ENCODE assay signal across 9 cellular contexts in the genomic region with DNA sequence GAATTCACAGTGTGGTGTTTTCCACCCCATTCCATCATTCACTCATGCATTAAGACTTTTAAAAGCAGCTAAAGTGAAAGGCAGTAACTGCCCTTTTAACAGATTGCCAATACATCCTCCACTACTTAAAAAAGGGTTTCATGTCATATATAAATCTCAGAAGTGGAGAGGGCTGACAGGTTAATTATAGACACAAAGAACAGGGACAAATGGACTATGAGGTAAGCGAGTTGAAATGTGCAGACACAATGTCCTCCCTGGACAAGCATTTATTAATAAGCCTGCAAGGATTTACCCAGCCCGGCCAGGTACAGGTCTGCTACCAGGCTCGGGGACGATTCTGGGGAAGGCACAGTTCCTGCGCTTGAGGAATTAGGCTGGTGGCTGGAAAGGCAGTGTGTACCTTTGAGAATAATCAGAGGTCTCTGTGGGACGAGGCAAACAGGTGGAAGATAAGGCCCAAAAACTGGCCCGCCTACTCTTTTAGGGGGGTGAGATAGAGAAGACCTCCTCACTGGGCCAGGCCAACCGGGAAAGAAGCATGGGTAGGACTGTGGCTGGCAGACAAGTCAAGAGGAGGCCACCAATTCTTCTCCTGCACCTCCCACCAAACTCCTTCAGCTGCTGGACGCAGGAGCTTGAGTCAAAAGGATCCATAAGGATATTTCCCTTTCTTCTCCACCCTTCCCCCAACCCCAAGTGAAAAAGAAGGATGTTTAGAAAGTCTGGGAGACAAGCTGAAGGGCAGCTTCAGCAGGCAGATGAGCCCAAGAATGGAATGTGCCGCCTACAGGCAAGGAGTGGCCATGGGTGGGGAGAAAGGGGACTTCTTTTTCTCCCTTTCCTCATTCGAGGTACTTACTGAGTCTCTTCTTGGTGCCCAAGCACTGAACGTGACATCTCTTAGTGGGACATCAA. TPM values are rescaled to one million over a fixed set of nuclear protein-coding genes. Genes with fewer than 3 reads are reported as not detected.
DNase-seq lines count a peak whose midpoint lies in the region; ATAC-seq and TF ChIP-seq lines count a peak whose summit lies in the region.
"Had no signal": no experiment of that assay in that cellular context is flagged by ENCODE, and none has a peak within 500 bp of the region (broad histone marks: within the 10 kb centered on the region; RNA-seq: fewer than 3 reads in every experiment).

No MANE protein-coding gene starts in this region.

- H3K9me2 ChIP-seq in HCT116 (ENCODE audit: insufficient read depth) (no peaks in the 10 kb centered on the region), SU-DHL-6 (replicated peaks; ENCODE audit: insufficient read depth, low read length) (no peaks in the 10 kb centered on the region)

- no TSS peak for BruUV-seq in HCT116 (replicated peaks; lab: Mats Ljungman, UMichigan)

- H3K27me3 ChIP-seq in HCT116 (ENCODE audit: insufficient read depth, low read length) (no peaks in the 10 kb centered on the region), SU-DHL-6 (ENCODE audit: low read length) (no peaks in the 10 kb centered on the region), rectal smooth muscle tissue (ENCODE audit: control insufficient read depth, insufficient read depth, low read length) (no peaks in the 10 kb centered on the region)

- H3K27ac ChIP-seq in HCT116 (ENCODE audit: low read depth, low read length) (no peak overlapping the region), SU-DHL-6 (ENCODE audit: low read depth, low read length) (no peak overlapping the region), rectal smooth muscle tissue (ENCODE audit: low read depth, low read length) (peak overlapping the region; percentile 71)

- DNase-seq in AG09319 (ENCODE audit: extremely low read depth, low read depth) (no peak), HCT116 (ENCODE audit: low read depth, low spot score) (no peak), glutamatergic neuron (no peak), HK-2 (ENCODE audit: unreplicated experiment) (no peak)
- no peak for DNase-seq in activated CD4-positive, alpha-beta T cell treated with anti-CD3 and anti-CD28 coated beads, Interleukin-2, amount 50 U/mL, for 48 hours
- DNase-seq: left cardiac atrium had no signal

- intact Hi-C loops in HCT116 (cut with micrococcal nuclease), result no loop called here

- H3K79me2 ChIP-seq in HCT116 (ENCODE audit: insufficient read depth, low read length), result peaks cover 50% of the 10 kb centered on the region
- H3K79me2 ChIP-seq in SU-DHL-6 (ENCODE audit: insufficient read depth, low read length), result no peaks in the 10 kb centered on the region

- peak overlapping the region; percentile 88 for H3K4me2 ChIP-seq in HCT116 (ENCODE audit: low read length)
- peak overlapping the region; percentile 74 for H3K4me2 ChIP-seq in SU-DHL-6 (ENCODE audit: low read depth, low read length, poor library complexity, severe bottlenecking)

- TF ChIP-seq CTCF in AG09319 (IDR thresholded peaks at IDR 0.05; ENCODE audit: low read depth, low read length) (peak; percentile 0; the same call in 1 of the 2 replicates), HCT116 (IDR thresholded peaks at IDR 0.05 in 2 of 3, conservative IDR thresholded peaks at IDR 0.05 in 1 of 3; ENCODE audit: borderline replicate concordance in 1 of 3, insufficient read depth in 1 of 3, low read depth in 2 of 3, low read length in 2 of 3) (peak in 2 of 3 experiments; percentile 36 to 39; a peak in 3 of 6 replicates), SU-DHL-6 (IDR thresholded peaks at IDR 0.05; ENCODE audit: insufficient read depth, low read length, poor library complexity, severe bottlenecking) (no peak), glutamatergic neuron (IDR thresholded peaks at IDR 0.05; ENCODE audit: partially characterized antibody, unreplicated experiment) (no peak)

- RAD21 ChIA-PET in HCT116 (lab: Charles Lee; ENCODE audit: low non-redundant PET in 1 of 2, low total read pairs in 2 of 2, uncharacterized antibody in 2 of 2, unreplicated experiment in 2 of 2), result no interaction called here

- no peaks in the 10 kb centered on the region for H3K36me3 ChIP-seq in HCT116 (ENCODE audit: control insufficient read depth in 1 of 2, insufficient read depth in 2 of 2, low read length in 2 of 2)
- H3K36me3 ChIP-seq in SU-DHL-6 (ENCODE audit: low read length), result no peaks in the 10 kb centered on the region
- no peaks in the 10 kb centered on the region for H3K36me3 ChIP-seq in rectal smooth muscle tissue (ENCODE audit: control insufficient read depth, insufficient read depth, low read length)

- H3K9ac ChIP-seq in HCT116 (ENCODE audit: low read length) (peak overlapping the region; percentile 82), SU-DHL-6 (ENCODE audit: low read length) (peak overlapping the region; percentile 77), rectal smooth muscle tissue (ENCODE audit: low read length) (peak overlapping the region; percentile 25)

- POLR2A ChIA-PET in HCT116 (lab: Charles Lee), result no interaction called here

- H3K27ac Mint-ChIP-seq in glutamatergic neuron (ENCODE audit: unreplicated experiment), result no peak overlapping the region

- H2AFZ ChIP-seq in HCT116 (ENCODE audit: low read depth, low read length, poor library complexity, severe bottlenecking), result no peak overlapping the region
- no peak overlapping the region for H2AFZ ChIP-seq in SU-DHL-6 (ENCODE audit: low read depth, low read length, severe bottlenecking)

- no peaks in the 10 kb centered on the region for H4K20me1 ChIP-seq in HCT116 (ENCODE audit: insufficient read depth)
- no peaks in the 10 kb centered on the region for H4K20me1 ChIP-seq in SU-DHL-6 (ENCODE audit: low read depth, low read length)

- peak overlapping the region; percentile 14 for H3K4me3 Mint-ChIP-seq in glutamatergic neuron (ENCODE audit: unreplicated experiment)

- H3K9me3 Mint-ChIP-seq in glutamatergic neuron (ENCODE audit: unreplicated experiment), result peaks cover 8% of the 10 kb centered on the region

- TF ChIP-seq POLR2A in HCT116 (IDR thresholded peaks at IDR 0.05; ENCODE audit: borderline replicate concordance, extremely low read depth, insufficient read depth, insufficient read length), result no peak

- H3K36me3 Mint-ChIP-seq in glutamatergic neuron (ENCODE audit: unreplicated experiment), result no peaks in the 10 kb centered on the region

- TF ChIP-seq RAD21 in HCT116 (IDR thresholded peaks at IDR 0.05; ENCODE audit: low read depth), result no peak

- H3K4me3 ChIP-seq in HCT116 (replicated peaks in 1 of 2; ENCODE audit: low read depth in 1 of 2, low read length in 2 of 2), result peak overlapping the region; percentile 77 to 78
- H3K4me3 ChIP-seq in SU-DHL-6 (ENCODE audit: insufficient read depth, low read length, poor library complexity, severe bottlenecking), result peak overlapping the region; percentile 68
- peak overlapping the region; percentile 91 for H3K4me3 ChIP-seq in rectal smooth muscle tissue (ENCODE audit: low read length)

- H3K27me3 Mint-ChIP-seq in glutamatergic neuron (ENCODE audit: unreplicated experiment), result peaks cover 16% of the 10 kb centered on the region

- H3K4me1 Mint-ChIP-seq in glutamatergic neuron (ENCODE audit: low read depth, unreplicated experiment), result peaks cover 3% of the 10 kb centered on the region

- H3F3A ChIP-seq in SU-DHL-6 (ENCODE audit: insufficient read depth), result peaks cover 26% of the 10 kb centered on the region

- peaks cover 10 to 24% of the 10 kb centered on the region in 2 experiments for H3K4me1 ChIP-seq in HCT116 (ENCODE audit: control insufficient read depth in 1 of 2, insufficient read depth in 2 of 2, low read length in 2 of 2)
- H3K4me1 ChIP-seq in rectal smooth muscle tissue (ENCODE audit: control insufficient read depth, insufficient read depth, low read length), result peaks cover 3% of the 10 kb centered on the region

- H3K9me3 ChIP-seq in HCT116 (ENCODE audit: control insufficient read depth in 1 of 2, insufficient read depth in 1 of 2, low read depth in 1 of 2, low read length in 2 of 2) (no peaks in the 10 kb centered on the region), SU-DHL-6 (ENCODE audit: insufficient read depth, low read length) (no peaks in the 10 kb centered on the region)

- ATAC-seq in HCT116, result peak; percentile 24; the same call in 1 of the 2 replicates
- no peak for ATAC-seq in HG02885 (IDR thresholded peaks at IDR 0.05; ENCODE audit: poor library complexity, unreplicated experiment)

- CTCF ChIA-PET in HCT116 (lab: Charles Lee), result no interaction called here

TF ChIP-seq in HCT116, 20 proteins besides CTCF, POLR2A, EP300 and RAD21 (continues in another document):
- TF ChIP-seq EZH2phosphoT487 (IDR thresholded peaks at IDR 0.05; ENCODE audit: borderline replicate concordance), result no peak
- TF ChIP-seq SIN3A (IDR thresholded peaks at IDR 0.05; ENCODE audit: low read depth), result no peak
- no peak for TF ChIP-seq ZNF274 (IDR thresholded peaks at IDR 0.05; ENCODE audit: low read depth, low read length)
- TF ChIP-seq EGR1 (IDR thresholded peaks at IDR 0.05; ENCODE audit: low read depth), result no peak
- TF ChIP-seq, protein P1, sequence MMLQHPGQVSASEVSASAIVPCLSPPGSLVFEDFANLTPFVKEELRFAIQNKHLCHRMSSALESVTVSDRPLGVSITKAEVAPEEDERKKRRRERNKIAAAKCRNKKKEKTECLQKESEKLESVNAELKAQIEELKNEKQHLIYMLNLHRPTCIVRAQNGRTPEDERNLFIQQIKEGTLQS (IDR thresholded peaks at IDR 0.05), result no peak
- TF ChIP-seq, protein P2, sequence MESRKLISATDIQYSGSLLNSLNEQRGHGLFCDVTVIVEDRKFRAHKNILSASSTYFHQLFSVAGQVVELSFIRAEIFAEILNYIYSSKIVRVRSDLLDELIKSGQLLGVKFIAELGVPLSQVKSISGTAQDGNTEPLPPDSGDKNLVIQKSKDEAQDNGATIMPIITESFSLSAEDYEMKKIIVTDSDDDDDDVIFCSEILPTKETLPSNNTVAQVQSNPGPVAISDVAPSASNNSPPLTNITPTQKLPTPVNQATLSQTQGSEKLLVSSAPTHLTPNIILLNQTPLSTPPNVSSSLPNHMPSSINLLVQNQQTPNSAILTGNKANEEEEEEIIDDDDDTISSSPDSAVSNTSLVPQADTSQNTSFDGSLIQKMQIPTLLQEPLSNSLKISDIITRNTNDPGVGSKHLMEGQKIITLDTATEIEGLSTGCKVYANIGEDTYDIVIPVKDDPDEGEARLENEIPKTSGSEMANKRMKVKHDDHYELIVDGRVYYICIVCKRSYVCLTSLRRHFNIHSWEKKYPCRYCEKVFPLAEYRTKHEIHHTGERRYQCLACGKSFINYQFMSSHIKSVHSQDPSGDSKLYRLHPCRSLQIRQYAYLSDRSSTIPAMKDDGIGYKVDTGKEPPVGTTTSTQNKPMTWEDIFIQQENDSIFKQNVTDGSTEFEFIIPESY (IDR thresholded peaks at IDR 0.05; ENCODE audit: extremely low read depth, insufficient replicate concordance, low read length), result no peak
- TF ChIP-seq CEBPB (IDR thresholded peaks at IDR 0.05; ENCODE audit: low read depth), result no peak
- no peak for TF ChIP-seq TCF7L2 (IDR thresholded peaks at IDR 0.05; ENCODE audit: borderline replicate concordance, extremely low read depth, insufficient read depth, insufficient read length)
- TF ChIP-seq YY1 (IDR thresholded peaks at IDR 0.05; ENCODE audit: extremely low read depth, insufficient replicate concordance, low read depth, low read length), result no peak
- TF ChIP-seq ZFX (IDR thresholded peaks at IDR 0.05), result no peak
- TF ChIP-seq EZH2 (IDR thresholded peaks at IDR 0.05), result no peak
- TF ChIP-seq CBX3 (IDR thresholded peaks at IDR 0.05; ENCODE audit: low read depth), result no peak

RNA-seq across cellular contexts. Expression of a gene that starts 1.5 kb away (rescaled TPM):
- total RNA-seq in HCT116 (2021; ENCODE audit: unreplicated experiment) (67.4 TPM), glutamatergic neuron (ENCODE audit: unreplicated experiment) (6.4 TPM)
- 90.4 and 93.9 TPM in 2 replicates for polyA plus RNA-seq in HCT116 (2012)

Comparison
In these comparisons a context has a peak if more than half of its experiments do, and no peak if none do; other contexts are left out.
1. CTCF ChIP-seq: peak in AG09319 (single experiment) and HCT116 (2 of 3); none in SU-DHL-6 (single experiment) and glutamatergic neuron (single experiment).
2. H3K9ac ChIP-seq: peak in every context shown above with its lines; median percentile 82 in HCT116; 77 in SU-DHL-6; 25 in rectal smooth muscle tissue.
3. Peak in every context shown above with its lines, with median percentiles within 50 percentile points of each other: H3K4me3 ChIP-seq.